15 cellular contexts compared by ENCODE assay signal in genomic region chr12:1633459-1633858, GRCh38. TPM values are rescaled to one million over a fixed set of nuclear protein-coding genes. Genes with fewer than 3 reads are reported as not detected.
"Had no signal": no experiment of that assay in that cellular context is flagged by ENCODE, and none has a peak within 500 bp of the region (broad histone marks: within the 10 kb centered on the region; RNA-seq: fewer than 3 reads in every experiment).

No MANE protein-coding gene starts in this region.

- H3K27me3 ChIP-seq: ascending aorta, breast epithelium, right atrium auricular region, suprapubic skin had no signal

- H3K36me3 ChIP-seq: ascending aorta, breast epithelium, right atrium auricular region had no signal

- H3K4me1 ChIP-seq: ascending aorta had no signal

- H3K9me3 ChIP-seq: ascending aorta, breast epithelium, mucosa of descending colon, right atrium auricular region, suprapubic skin had no signal

- ATAC-seq: activated naive CD8-positive, alpha-beta T cell treated with anti-CD3 and anti-CD28 coated beads, Interleukin-2, amount 50 U/mL, for 24 hours; mucosa of descending colon; naive thymus-derived CD4-positive, alpha-beta T cell; stimulated activated naive CD8-positive, alpha-beta T cell treated with anti-CD3 and anti-CD28 coated beads, Interleukin-15, Interleukin-2, amounts not matched to agents 100 U/mL and 50 U/mL, for 24 hours had no signal

- H3K4me3 ChIP-seq: ascending aorta, breast epithelium, mucosa of descending colon, right atrium auricular region, smooth muscle cell, suprapubic skin had no signal

- H3K27ac ChIP-seq: ascending aorta, breast epithelium, epithelial cell of prostate, right atrium auricular region, suprapubic skin had no signal

- DNase-seq: activated naive CD4-positive, alpha-beta T cell; activated naive CD8-positive, alpha-beta T cell treated with anti-CD3 and anti-CD28 coated beads, Interleukin-2, amount 50 U/mL, for 24 hours; activated T-cell treated with anti-CD3 and anti-CD28 coated beads for 4 hours; islet precursor cell; mammary epithelial cell; mucosa of descending colon; naive thymus-derived CD4-positive, alpha-beta T cell; stimulated activated naive CD8-positive, alpha-beta T cell treated with anti-CD3 and anti-CD28 coated beads, Interleukin-15, Interleukin-2, amounts not matched to agents 100 U/mL and 50 U/mL, for 24 hours; trophoblast cell had no signal

- H3K4me2 ChIP-seq: smooth muscle cell had no signal

RNA-seq across cellular contexts. Expression of gene WNT5B, which starts 4.4 kb away (rescaled TPM):
- polyA plus RNA-seq: naive thymus-derived CD4-positive, alpha-beta T cell had no signal
